Comparison of ENCODE assay signal across 17 cellular contexts in the genomic region with DNA sequence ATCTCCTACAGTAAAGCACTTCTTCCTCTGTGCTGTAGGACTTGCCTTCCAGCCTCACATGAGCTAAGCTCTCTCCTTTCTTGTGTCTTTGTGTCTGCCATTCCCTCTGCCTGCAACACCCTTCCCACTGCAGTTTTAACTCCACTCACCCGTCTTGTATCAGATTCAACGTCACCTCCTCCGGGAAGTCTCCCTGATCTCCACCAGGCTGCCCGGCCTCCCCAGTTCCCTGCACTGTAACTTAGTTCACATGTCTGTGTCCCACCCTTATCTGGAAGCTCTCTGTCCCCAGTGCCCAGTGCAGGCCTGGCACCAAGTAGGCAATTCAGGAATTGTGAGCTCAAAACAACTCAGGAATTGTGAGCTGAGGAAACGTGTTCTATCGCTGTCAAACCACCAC.
DNase-seq lines count a peak whose midpoint lies in the region; ATAC-seq, FAIRE-seq and TF ChIP-seq lines count a peak whose summit lies in the region.
"Had no signal": no experiment of that assay in that cellular context is flagged by ENCODE, and none has a peak within 500 bp of the region (broad histone marks: within the 10 kb centered on the region; RNA-seq: fewer than 3 reads in every experiment).

No MANE protein-coding gene starts in this region.

- peaks cover 73% of the 10 kb centered on the region for H3K4me1 Mint-ChIP-seq in nephron progenitor cell

- WGBS in K562 (ENCODE audit: insufficient coverage, low coverage, missing lambda C conversion rate), result 1% methylated on average over 6 of the region's 6 CpGs
- WGBS in stomach, 5 donors, result 74 to 95% (median 85%) methylated on average over 6 of the region's 6 CpGs

- DNase-seq in activated effector memory CD4-positive, alpha-beta T cell treated with anti-CD3 and anti-CD28 coated beads, Interleukin-2, amount 50 U/mL, for 16 hours, result peak; percentile 41
- DNase-seq in activated effector memory CD4-positive, alpha-beta T cell treated with Interleukin-2 at 50 U/mL for 16 hours, result no peak
- no peak for DNase-seq in K562 (ENCODE audit: extremely low read depth in 1 of 4, low spot score in 3 of 4)
- no peak for DNase-seq in nephron progenitor cell
- DNase-seq in stomach, result peak; percentile 17
- no peak for DNase-seq in LoVo (ENCODE audit: low spot score)
- no peak for DNase-seq in DMS79 (lab: John Stamatoyannopoulos, UW)
- DNase-seq: DMS 273 treated with DMSO at 0.1 percent for 48 hours, EL, KG1, NCI-H1105, NCI-H187 treated with DMSO at 0.1 percent for 48 hours, NCI-H510A had no signal

- no peak overlapping the region for H2AFZ ChIP-seq in K562 (ENCODE audit: low read depth, low read length)

- H3K27me3 Mint-ChIP-seq in nephron progenitor cell (ENCODE audit: low read depth, poor library complexity), result peaks cover 9% of the 10 kb centered on the region

- CTCF ChIA-PET in K562 (lab: Yijun Ruan, JAX; ENCODE audit: low intra/inter-chr PET ratio), result no interaction called here

- TF ChIP-seq RAD21 in K562 (CRISPR knock-in tag; conservative IDR thresholded peaks at IDR 0.05 in 1 of 2, IDR thresholded peaks at IDR 0.05 in 1 of 2), result no peak

- no peaks in the 10 kb centered on the region for H3K9me1 ChIP-seq in K562 (ENCODE audit: control insufficient read depth, insufficient read depth, low read length)

- ATAC-seq in K562 (no peak), GM19328 (IDR thresholded peaks at IDR 0.05; ENCODE audit: unreplicated experiment) (no peak)
- ATAC-seq: Panc1 had no signal

- H3K27ac ChIP-seq in K562 (ENCODE audit: extremely low read depth, low read depth, low read length), result no peak overlapping the region
- H3K27ac ChIP-seq in stomach, result no peak overlapping the region
- H3K27ac ChIP-seq: BLaER1 treated with 17β-estradiol and CSF1 and Interleukin-3, amounts not matched to agents 10 nM and 100 nM had no signal

- POLR2A ChIA-PET in K562 (lab: Yijun Ruan, JAX), result interaction anchor here (0.6 to 1.5 kb wide), 2 partner anchors 14 to 264 kb away, joined by 3 to 4 read pairs; no protein-coding TSS in a partner anchor

- TF ChIP-seq CTCF in K562 (IDR thresholded peaks at IDR 0.05 in 2 of 3, conservative IDR thresholded peaks at IDR 0.05 in 1 of 3; ENCODE audit: insufficient read depth in 2 of 3, low read depth in 1 of 3, low read length in 3 of 3) (no peak), nephron progenitor cell (IDR thresholded peaks at IDR 0.05) (no peak), stomach (IDR thresholded peaks at IDR 0.05) (no peak)

- H3K9me3 Mint-ChIP-seq in nephron progenitor cell, result no peaks in the 10 kb centered on the region

- H3K4me1 ChIP-seq in K562 (replicated peaks in 1 of 2; ENCODE audit: control insufficient read depth in 2 of 2, insufficient read depth in 2 of 2, low read length in 2 of 2) (no peaks in the 10 kb centered on the region), stomach (no peaks in the 10 kb centered on the region)

- H3K36me3 ChIP-seq in K562 (ENCODE audit: control insufficient read depth, insufficient read depth, low read length), result no peaks in the 10 kb centered on the region
- H3K36me3 ChIP-seq in stomach, result no peaks in the 10 kb centered on the region
- H3K36me3 ChIP-seq: BLaER1 treated with 17β-estradiol and CSF1 and Interleukin-3, amounts not matched to agents 10 nM and 100 nM had no signal

- H3K27ac Mint-ChIP-seq in nephron progenitor cell, result no peak overlapping the region

- no peak for FAIRE-seq in K562 (lab: Jason Lieb, UNC)
- FAIRE-seq: H1 had no signal

- in situ Hi-C loops in K562 (cut with MboI), result no loop called here

- TF ChIP-seq EP300 in K562 (IDR thresholded peaks at IDR 0.05; ENCODE audit: low read length) (no peak), stomach (IDR thresholded peaks at IDR 0.05) (no peak)

- H3K4me3 ChIP-seq in K562 (no peak overlapping the region), stomach (no peak overlapping the region)
- H3K4me3 ChIP-seq: BLaER1 treated with 17β-estradiol and CSF1 and Interleukin-3, amounts not matched to agents 10 nM and 100 nM had no signal

- no peaks in the 10 kb centered on the region for H3K36me3 Mint-ChIP-seq in nephron progenitor cell (ENCODE audit: low read depth)

- no TSS peak for BruUV-seq in K562 (replicated peaks; lab: Mats Ljungman, UMichigan)

- no peak overlapping the region for H3K4me2 ChIP-seq in K562 (ENCODE audit: insufficient read depth, low read length)
- H3K4me2 ChIP-seq: BLaER1 treated with 17β-estradiol and CSF1 and Interleukin-3, amounts not matched to agents 10 nM and 100 nM had no signal

- intact Hi-C loops in K562 (cut with micrococcal nuclease) (no loop called here), stomach (cut with DNase I; ENCODE audit: low total_unique reads) (no loop called here)

- H3K79me2 ChIP-seq in K562 (ENCODE audit: control insufficient read depth, insufficient read depth, low read length), result no peaks in the 10 kb centered on the region

- H3K27me3 ChIP-seq in K562 (ENCODE audit: control insufficient read depth in 2 of 2, insufficient read depth in 2 of 2, low read length in 2 of 2) (peaks cover 20 to 67% of the 10 kb centered on the region in 2 experiments), stomach (peaks cover 0 to 6% (median 0%) of the 10 kb centered on the region in 3 donors)
- H3K27me3 ChIP-seq: BLaER1 treated with 17β-estradiol and CSF1 and Interleukin-3, amounts not matched to agents 10 nM and 100 nM had no signal

- H3K9ac ChIP-seq in K562 (ENCODE audit: insufficient read depth in 1 of 2, low read depth in 2 of 2, low read length in 2 of 2), result no peak overlapping the region
- H3K9ac ChIP-seq: BLaER1 treated with 17β-estradiol and CSF1 and Interleukin-3, amounts not matched to agents 10 nM and 100 nM had no signal

- H3K9me3 ChIP-seq in K562 (replicated peaks; ENCODE audit: control insufficient read depth, insufficient read depth, low read depth, low read length) (no peaks in the 10 kb centered on the region), stomach (no peaks in the 10 kb centered on the region)
- H3K9me3 ChIP-seq: BLaER1 treated with 17β-estradiol and CSF1 and Interleukin-3, amounts not matched to agents 10 nM and 100 nM had no signal

- peaks cover 9% of the 10 kb centered on the region; the same call in 1 of the 2 replicates for H4K20me1 ChIP-seq in K562 (replicated peaks; ENCODE audit: control insufficient read depth, insufficient read depth, low read length)
- H4K20me1 ChIP-seq: BLaER1 treated with 17β-estradiol and CSF1 and Interleukin-3, amounts not matched to agents 10 nM and 100 nM had no signal

- peak overlapping the region; percentile 49 for H3K4me3 Mint-ChIP-seq in nephron progenitor cell

- TF ChIP-seq POLR2A in K562 (conservative IDR thresholded peaks at IDR 0.05), result no peak
- TF ChIP-seq POLR2A in stomach (IDR thresholded peaks at IDR 0.05), result no peak

TF ChIP-seq in K562, 482 proteins besides CTCF, POLR2A, EP300 and RAD21:
- peak; percentile 61; the same call in 1 of the 2 replicates for TF ChIP-seq SMARCA5 (IDR thresholded peaks at IDR 0.05)
- peak; percentile 22 for TF ChIP-seq RBM25 (IDR thresholded peaks at IDR 0.05; ENCODE audit: low read depth, low read length, severe bottlenecking)
- no peak for TF ChIP-seq TCF7 (IDR thresholded peaks at IDR 0.05; ENCODE audit: borderline replicate concordance)
- peak; percentile 89 for TF ChIP-seq ZFP36 (IDR thresholded peaks at IDR 0.05; ENCODE audit: low read depth, low read length, partially characterized antibody)
TF ChIP-seq in K562: peak in this region for 3.

Comparison
In these comparisons a context has a peak if more than half of its experiments do, and no peak if none do; other contexts are left out.
1. DNase-seq: peak in activated effector memory CD4-positive, alpha-beta T cell treated with anti-CD3 and anti-CD28 coated beads, Interleukin-2, amount 50 U/mL, for 16 hours (single experiment) and stomach (single experiment); none in activated effector memory CD4-positive, alpha-beta T cell treated with Interleukin-2 at 50 U/mL for 16 hours (single experiment), K562 (0 of 4), nephron progenitor cell (single experiment), LoVo (single experiment) and DMS79 (single experiment).